In the genomic region with DNA sequence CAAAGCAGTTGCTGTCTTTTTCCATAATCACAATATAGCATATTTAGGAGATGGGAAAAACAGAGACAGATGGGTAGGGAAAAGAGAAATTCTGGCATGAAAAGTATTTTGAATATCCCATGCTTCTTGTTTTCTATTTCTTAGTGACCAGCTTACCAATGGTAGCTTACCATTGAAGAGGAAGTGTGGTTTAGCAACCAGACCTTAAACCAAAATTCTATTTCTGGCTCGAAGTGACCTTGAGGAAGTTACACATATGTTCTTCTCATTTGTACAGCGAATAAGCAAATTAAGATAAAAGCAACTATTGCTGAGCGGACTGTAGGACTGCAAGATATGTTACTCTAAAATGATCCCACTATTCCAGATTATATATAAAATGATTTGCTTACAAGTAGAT, we compare ENCODE assay signal across 9 cellular contexts.
DNase-seq lines count a peak whose midpoint lies in the region; ATAC-seq and TF ChIP-seq lines count a peak whose summit lies in the region.
"Had no signal": no experiment of that assay in that cellular context is flagged by ENCODE, and none has a peak within 500 bp of the region (broad histone marks: within the 10 kb centered on the region; RNA-seq: fewer than 3 reads in every experiment).

No MANE protein-coding gene starts in this region.

- DNase-seq in WTC11 (ENCODE audit: low spot score) (no peak), stomach (no peak), ecto neural progenitor cell (ENCODE audit: low spot score) (no peak), RKO (ENCODE audit: low spot score) (no peak)
- no peak for DNase-seq in activated T-cell treated with anti-CD3 and anti-CD28 coated beads, Interleukin-2, amount 50 U/mL, for 24 hours

- H3K36me3 ChIP-seq in stomach, result no peaks in the 10 kb centered on the region
- H3K36me3 ChIP-seq: thoracic aorta had no signal

- 20 to 47% (median 46%) methylated on average over 3 of the region's 3 CpGs for WGBS in stomach, 5 donors

- peak overlapping the region; percentile 41; the same call in 1 of the 2 replicates for H3K27ac Mint-ChIP-seq in WTC11
- no peak overlapping the region for H3K27ac Mint-ChIP-seq in activated T-cell treated with anti-CD3 and anti-CD28 coated beads, Interleukin-2, amount 50 U/mL, for 24 hours

- no peaks in the 10 kb centered on the region for H3K27me3 ChIP-seq in stomach

- TF ChIP-seq POLR2A in stomach (IDR thresholded peaks at IDR 0.05), result no peak

- H3K36me3 Mint-ChIP-seq in WTC11, result peaks cover 5% of the 10 kb centered on the region; the same call in 1 of the 2 replicates
- H3K36me3 Mint-ChIP-seq in activated T-cell treated with anti-CD3 and anti-CD28 coated beads, Interleukin-2, amount 50 U/mL, for 24 hours (ENCODE audit: low read depth), result no peaks in the 10 kb centered on the region

- no peaks in the 10 kb centered on the region for H3K9me3 ChIP-seq in stomach
- H3K9me3 ChIP-seq: thoracic aorta had no signal

- H3K4me3 Mint-ChIP-seq in WTC11, result no peak overlapping the region
- H3K4me3 Mint-ChIP-seq in activated T-cell treated with anti-CD3 and anti-CD28 coated beads, Interleukin-2, amount 50 U/mL, for 24 hours, result no peak overlapping the region

- peaks cover 0 to 68% (median 29%) of the 10 kb centered on the region in 4 donors for H3K4me1 ChIP-seq in stomach

- peaks cover 17% of the 10 kb centered on the region for H3K4me1 Mint-ChIP-seq in WTC11
- H3K4me1 Mint-ChIP-seq in activated T-cell treated with anti-CD3 and anti-CD28 coated beads, Interleukin-2, amount 50 U/mL, for 24 hours (ENCODE audit: low read depth), result no peaks in the 10 kb centered on the region

- peak; percentile 45 for ATAC-seq in GM19463 (IDR thresholded peaks at IDR 0.05; ENCODE audit: unreplicated experiment)
- peak; percentile 81 for ATAC-seq in HG03439 (IDR thresholded peaks at IDR 0.05; ENCODE audit: unreplicated experiment)
- ATAC-seq in WTC11, result no peak
- ATAC-seq in GM19328 (IDR thresholded peaks at IDR 0.05; ENCODE audit: unreplicated experiment), result no peak

- H3K27ac ChIP-seq in stomach, result peak overlapping the region in 3 of 5 donors; percentile 42 to 75 (median 56)

- CTCF ChIA-PET in WTC11 (lab: Charles Lee), result no interaction called here

- TF ChIP-seq CTCF in WTC11 (IDR thresholded peaks at IDR 0.05) (no peak), stomach (IDR thresholded peaks at IDR 0.05) (no peak)

- POLR2A ChIA-PET in WTC11 (lab: Charles Lee), result no interaction called here

- H3K4me3 ChIP-seq in stomach, result no peak overlapping the region
- H3K4me3 ChIP-seq: thoracic aorta had no signal

- no peaks in the 10 kb centered on the region for H3K9me3 Mint-ChIP-seq in WTC11
- no peaks in the 10 kb centered on the region for H3K9me3 Mint-ChIP-seq in activated T-cell treated with anti-CD3 and anti-CD28 coated beads, Interleukin-2, amount 50 U/mL, for 24 hours

- intact Hi-C loops in stomach (cut with DNase I; ENCODE audit: low total_unique reads), result no loop called here

- no peaks in the 10 kb centered on the region for H3K27me3 Mint-ChIP-seq in WTC11 (ENCODE audit: low read depth)
- H3K27me3 Mint-ChIP-seq in activated T-cell treated with anti-CD3 and anti-CD28 coated beads, Interleukin-2, amount 50 U/mL, for 24 hours, result peaks cover 3% of the 10 kb centered on the region

- no peak for TF ChIP-seq EP300 in stomach (IDR thresholded peaks at IDR 0.05)

TF ChIP-seq in WTC11, 78 proteins besides CTCF, POLR2A, EP300 and RAD21 (continues in another document):
- TF ChIP-seq ZNF232 (CRISPR knock-in tag; IDR thresholded peaks at IDR 0.05), result no peak
- TF ChIP-seq, protein P1, sequence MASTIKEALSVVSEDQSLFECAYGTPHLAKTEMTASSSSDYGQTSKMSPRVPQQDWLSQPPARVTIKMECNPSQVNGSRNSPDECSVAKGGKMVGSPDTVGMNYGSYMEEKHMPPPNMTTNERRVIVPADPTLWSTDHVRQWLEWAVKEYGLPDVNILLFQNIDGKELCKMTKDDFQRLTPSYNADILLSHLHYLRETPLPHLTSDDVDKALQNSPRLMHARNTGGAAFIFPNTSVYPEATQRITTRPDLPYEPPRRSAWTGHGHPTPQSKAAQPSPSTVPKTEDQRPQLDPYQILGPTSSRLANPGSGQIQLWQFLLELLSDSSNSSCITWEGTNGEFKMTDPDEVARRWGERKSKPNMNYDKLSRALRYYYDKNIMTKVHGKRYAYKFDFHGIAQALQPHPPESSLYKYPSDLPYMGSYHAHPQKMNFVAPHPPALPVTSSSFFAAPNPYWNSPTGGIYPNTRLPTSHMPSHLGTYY (CRISPR knock-in tag; IDR thresholded peaks at IDR 0.05), result no peak
- TF ChIP-seq RELA (CRISPR knock-in tag; IDR thresholded peaks at IDR 0.05; ENCODE audit: borderline replicate concordance), result no peak
- TF ChIP-seq, protein P2, sequence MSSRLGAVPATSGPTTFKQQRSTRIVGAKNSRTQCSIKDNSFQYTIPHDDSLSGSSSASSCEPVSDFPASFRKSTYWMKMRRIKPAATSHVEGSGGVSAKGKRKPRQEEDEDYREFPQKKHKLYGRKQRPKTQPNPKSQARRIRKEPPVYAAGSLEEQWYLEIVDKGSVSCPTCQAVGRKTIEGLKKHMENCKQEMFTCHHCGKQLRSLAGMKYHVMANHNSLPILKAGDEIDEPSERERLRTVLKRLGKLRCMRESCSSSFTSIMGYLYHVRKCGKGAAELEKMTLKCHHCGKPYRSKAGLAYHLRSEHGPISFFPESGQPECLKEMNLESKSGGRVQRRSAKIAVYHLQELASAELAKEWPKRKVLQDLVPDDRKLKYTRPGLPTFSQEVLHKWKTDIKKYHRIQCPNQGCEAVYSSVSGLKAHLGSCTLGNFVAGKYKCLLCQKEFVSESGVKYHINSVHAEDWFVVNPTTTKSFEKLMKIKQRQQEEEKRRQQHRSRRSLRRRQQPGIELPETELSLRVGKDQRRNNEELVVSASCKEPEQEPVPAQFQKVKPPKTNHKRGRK (CRISPR knock-in tag; IDR thresholded peaks at IDR 0.05; ENCODE audit: borderline replicate concordance), result no peak
- TF ChIP-seq, protein P3, sequence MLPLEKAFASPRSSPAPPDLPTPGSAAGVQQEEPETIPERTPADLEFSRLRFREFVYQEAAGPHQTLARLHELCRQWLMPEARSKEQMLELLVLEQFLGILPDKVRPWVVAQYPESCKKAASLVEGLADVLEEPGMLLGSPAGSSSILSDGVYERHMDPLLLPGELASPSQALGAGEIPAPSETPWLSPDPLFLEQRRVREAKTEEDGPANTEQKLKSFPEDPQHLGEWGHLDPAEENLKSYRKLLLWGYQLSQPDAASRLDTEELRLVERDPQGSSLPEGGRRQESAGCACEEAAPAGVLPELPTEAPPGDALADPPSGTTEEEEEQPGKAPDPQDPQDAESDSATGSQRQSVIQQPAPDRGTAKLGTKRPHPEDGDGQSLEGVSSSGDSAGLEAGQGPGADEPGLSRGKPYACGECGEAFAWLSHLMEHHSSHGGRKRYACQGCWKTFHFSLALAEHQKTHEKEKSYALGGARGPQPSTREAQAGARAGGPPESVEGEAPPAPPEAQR (CRISPR knock-in tag; IDR thresholded peaks at IDR 0.05), result no peak
- no peak for TF ChIP-seq SP1 (CRISPR knock-in tag; conservative IDR thresholded peaks at IDR 0.05)
- TF ChIP-seq ZNF416 (CRISPR knock-in tag; IDR thresholded peaks at IDR 0.05), result no peak
- TF ChIP-seq FOXP1 (CRISPR knock-in tag; IDR thresholded peaks at IDR 0.05; ENCODE audit: borderline replicate concordance), result no peak
- TF ChIP-seq, protein P4, sequence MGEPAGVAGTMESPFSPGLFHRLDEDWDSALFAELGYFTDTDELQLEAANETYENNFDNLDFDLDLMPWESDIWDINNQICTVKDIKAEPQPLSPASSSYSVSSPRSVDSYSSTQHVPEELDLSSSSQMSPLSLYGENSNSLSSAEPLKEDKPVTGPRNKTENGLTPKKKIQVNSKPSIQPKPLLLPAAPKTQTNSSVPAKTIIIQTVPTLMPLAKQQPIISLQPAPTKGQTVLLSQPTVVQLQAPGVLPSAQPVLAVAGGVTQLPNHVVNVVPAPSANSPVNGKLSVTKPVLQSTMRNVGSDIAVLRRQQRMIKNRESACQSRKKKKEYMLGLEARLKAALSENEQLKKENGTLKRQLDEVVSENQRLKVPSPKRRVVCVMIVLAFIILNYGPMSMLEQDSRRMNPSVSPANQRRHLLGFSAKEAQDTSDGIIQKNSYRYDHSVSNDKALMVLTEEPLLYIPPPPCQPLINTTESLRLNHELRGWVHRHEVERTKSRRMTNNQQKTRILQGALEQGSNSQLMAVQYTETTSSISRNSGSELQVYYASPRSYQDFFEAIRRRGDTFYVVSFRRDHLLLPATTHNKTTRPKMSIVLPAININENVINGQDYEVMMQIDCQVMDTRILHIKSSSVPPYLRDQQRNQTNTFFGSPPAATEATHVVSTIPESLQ (CRISPR knock-in tag; IDR thresholded peaks at IDR 0.05), result no peak
- TF ChIP-seq, protein P5, sequence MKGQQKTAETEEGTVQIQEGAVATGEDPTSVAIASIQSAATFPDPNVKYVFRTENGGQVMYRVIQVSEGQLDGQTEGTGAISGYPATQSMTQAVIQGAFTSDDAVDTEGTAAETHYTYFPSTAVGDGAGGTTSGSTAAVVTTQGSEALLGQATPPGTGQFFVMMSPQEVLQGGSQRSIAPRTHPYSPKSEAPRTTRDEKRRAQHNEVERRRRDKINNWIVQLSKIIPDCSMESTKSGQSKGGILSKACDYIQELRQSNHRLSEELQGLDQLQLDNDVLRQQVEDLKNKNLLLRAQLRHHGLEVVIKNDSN (CRISPR knock-in tag; IDR thresholded peaks at IDR 0.05), result no peak
- TF ChIP-seq JUN (CRISPR knock-in tag; IDR thresholded peaks at IDR 0.05), result no peak
- TF ChIP-seq, protein P6, sequence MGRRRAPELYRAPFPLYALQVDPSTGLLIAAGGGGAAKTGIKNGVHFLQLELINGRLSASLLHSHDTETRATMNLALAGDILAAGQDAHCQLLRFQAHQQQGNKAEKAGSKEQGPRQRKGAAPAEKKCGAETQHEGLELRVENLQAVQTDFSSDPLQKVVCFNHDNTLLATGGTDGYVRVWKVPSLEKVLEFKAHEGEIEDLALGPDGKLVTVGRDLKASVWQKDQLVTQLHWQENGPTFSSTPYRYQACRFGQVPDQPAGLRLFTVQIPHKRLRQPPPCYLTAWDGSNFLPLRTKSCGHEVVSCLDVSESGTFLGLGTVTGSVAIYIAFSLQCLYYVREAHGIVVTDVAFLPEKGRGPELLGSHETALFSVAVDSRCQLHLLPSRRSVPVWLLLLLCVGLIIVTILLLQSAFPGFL (CRISPR knock-in tag; IDR thresholded peaks at IDR 0.05; ENCODE audit: borderline replicate concordance), result no peak
- TF ChIP-seq, protein P7, sequence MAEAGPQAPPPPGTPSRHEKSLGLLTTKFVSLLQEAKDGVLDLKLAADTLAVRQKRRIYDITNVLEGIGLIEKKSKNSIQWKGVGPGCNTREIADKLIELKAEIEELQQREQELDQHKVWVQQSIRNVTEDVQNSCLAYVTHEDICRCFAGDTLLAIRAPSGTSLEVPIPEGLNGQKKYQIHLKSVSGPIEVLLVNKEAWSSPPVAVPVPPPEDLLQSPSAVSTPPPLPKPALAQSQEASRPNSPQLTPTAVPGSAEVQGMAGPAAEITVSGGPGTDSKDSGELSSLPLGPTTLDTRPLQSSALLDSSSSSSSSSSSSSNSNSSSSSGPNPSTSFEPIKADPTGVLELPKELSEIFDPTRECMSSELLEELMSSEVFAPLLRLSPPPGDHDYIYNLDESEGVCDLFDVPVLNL (CRISPR knock-in tag; IDR thresholded peaks at IDR 0.05; ENCODE audit: borderline replicate concordance, low read depth), result no peak

Comparison
In these comparisons a context has a peak if more than half of its experiments do, and no peak if none do; other contexts are left out.
1. ATAC-seq: peak in GM19463 (single experiment) and HG03439 (single experiment); none in WTC11 (single experiment) and GM19328 (single experiment).